Comparison of ENCODE assay signal across 2 cellular contexts in the genomic region with DNA sequence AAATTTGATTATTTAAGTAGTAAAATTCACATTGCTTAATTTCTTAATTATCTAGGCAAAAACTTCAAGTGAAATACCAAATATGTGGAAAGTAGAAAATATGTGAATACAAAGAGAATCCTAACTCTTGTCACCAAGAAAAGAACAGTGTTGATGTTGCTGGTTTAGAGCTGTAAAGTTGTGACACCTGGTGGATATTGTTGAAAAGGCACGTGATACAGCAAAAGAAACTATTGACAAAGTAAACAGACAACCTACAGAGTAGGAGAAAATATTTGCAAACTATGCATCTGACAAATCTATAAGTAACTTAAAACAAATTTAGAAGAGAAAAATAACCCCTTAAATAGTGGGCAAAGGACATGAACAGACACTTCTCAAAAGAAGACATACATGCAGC.
TF ChIP-seq lines count a peak whose summit lies in the region.

No MANE protein-coding gene starts in this region.

TF ChIP-seq in GM12878, 131 proteins besides CTCF, POLR2A, EP300 and RAD21:
- TF ChIP-seq BHLHE40 (IDR thresholded peaks at IDR 0.05; ENCODE audit: borderline replicate concordance in 1 of 2, low read depth in 2 of 2, low read length in 1 of 2) (0 out of 4 replicates have a peak, but pooled peaks of 1 of the 2 experiments have one; percentile 21), RAD51 (IDR thresholded peaks at IDR 0.05) (0 out of 2 replicates have a peak, but pooled peaks have one; percentile 23), SP1 (IDR thresholded peaks at IDR 0.05; ENCODE audit: low read depth, low read length) (no peak), SUZ12 (IDR thresholded peaks at IDR 0.05; ENCODE audit: unreplicated experiment) (no peak), SMC3 (IDR thresholded peaks at IDR 0.05; ENCODE audit: borderline replicate concordance, low read length) (peak; percentile 53; the same call in 1 of the 2 replicates), POLR2AphosphoS5 (IDR thresholded peaks at IDR 0.05; ENCODE audit: low read length) (no peak), TCF12 (IDR thresholded peaks at IDR 0.05; ENCODE audit: low read depth, low read length) (no peak), CREM (IDR thresholded peaks at IDR 0.05; ENCODE audit: low read depth) (no peak), RFX5 (IDR thresholded peaks at IDR 0.05; ENCODE audit: low read depth, low read length) (no peak), HCFC1 (IDR thresholded peaks at IDR 0.05; ENCODE audit: low read length) (no peak), ZSCAN29 (IDR thresholded peaks at IDR 0.05) (no peak), HDGF (IDR thresholded peaks at IDR 0.05) (no peak), SREBF2 (IDR thresholded peaks at IDR 0.05; ENCODE audit: low read length) (no peak)
- TF ChIP-seq, protein P1, sequence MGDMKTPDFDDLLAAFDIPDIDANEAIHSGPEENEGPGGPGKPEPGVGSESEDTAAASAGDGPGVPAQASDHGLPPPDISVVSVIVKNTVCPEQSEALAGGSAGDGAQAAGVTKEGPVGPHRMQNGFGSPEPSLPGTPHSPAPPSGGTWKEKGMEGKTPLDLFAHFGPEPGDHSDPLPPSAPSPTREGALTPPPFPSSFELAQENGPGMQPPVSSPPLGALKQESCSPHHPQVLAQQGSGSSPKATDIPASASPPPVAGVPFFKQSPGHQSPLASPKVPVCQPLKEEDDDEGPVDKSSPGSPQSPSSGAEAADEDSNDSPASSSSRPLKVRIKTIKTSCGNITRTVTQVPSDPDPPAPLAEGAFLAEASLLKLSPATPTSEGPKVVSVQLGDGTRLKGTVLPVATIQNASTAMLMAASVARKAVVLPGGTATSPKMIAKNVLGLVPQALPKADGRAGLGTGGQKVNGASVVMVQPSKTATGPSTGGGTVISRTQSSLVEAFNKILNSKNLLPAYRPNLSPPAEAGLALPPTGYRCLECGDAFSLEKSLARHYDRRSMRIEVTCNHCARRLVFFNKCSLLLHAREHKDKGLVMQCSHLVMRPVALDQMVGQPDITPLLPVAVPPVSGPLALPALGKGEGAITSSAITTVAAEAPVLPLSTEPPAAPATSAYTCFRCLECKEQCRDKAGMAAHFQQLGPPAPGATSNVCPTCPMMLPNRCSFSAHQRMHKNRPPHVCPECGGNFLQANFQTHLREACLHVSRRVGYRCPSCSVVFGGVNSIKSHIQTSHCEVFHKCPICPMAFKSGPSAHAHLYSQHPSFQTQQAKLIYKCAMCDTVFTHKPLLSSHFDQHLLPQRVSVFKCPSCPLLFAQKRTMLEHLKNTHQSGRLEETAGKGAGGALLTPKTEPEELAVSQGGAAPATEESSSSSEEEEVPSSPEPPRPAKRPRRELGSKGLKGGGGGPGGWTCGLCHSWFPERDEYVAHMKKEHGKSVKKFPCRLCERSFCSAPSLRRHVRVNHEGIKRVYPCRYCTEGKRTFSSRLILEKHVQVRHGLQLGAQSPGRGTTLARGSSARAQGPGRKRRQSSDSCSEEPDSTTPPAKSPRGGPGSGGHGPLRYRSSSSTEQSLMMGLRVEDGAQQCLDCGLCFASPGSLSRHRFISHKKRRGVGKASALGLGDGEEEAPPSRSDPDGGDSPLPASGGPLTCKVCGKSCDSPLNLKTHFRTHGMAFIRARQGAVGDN (IDR thresholded peaks at IDR 0.05) = no peak

TF ChIP-seq in HEK293T, 16 proteins besides CTCF, POLR2A, EP300 and RAD21:
- no peak for TF ChIP-seq ELF4 (IDR thresholded peaks at IDR 0.05)
- TF ChIP-seq SUZ12 (IDR thresholded peaks at IDR 0.05) = no peak
- TF ChIP-seq SP1 (IDR thresholded peaks at IDR 0.05) = no peak
- TF ChIP-seq L3MBTL2 (conservative IDR thresholded peaks at IDR 0.05) = no peak
- no peak for TF ChIP-seq HDGF (IDR thresholded peaks at IDR 0.05; ENCODE audit: borderline replicate concordance)
- no peak for TF ChIP-seq NFRKB (IDR thresholded peaks at IDR 0.05)
- no peak for TF ChIP-seq FOXM1 (IDR thresholded peaks at IDR 0.05; ENCODE audit: borderline replicate concordance)
- TF ChIP-seq, protein P2, sequence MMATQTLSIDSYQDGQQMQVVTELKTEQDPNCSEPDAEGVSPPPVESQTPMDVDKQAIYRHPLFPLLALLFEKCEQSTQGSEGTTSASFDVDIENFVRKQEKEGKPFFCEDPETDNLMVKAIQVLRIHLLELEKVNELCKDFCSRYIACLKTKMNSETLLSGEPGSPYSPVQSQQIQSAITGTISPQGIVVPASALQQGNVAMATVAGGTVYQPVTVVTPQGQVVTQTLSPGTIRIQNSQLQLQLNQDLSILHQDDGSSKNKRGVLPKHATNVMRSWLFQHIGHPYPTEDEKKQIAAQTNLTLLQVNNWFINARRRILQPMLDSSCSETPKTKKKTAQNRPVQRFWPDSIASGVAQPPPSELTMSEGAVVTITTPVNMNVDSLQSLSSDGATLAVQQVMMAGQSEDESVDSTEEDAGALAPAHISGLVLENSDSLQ (IDR thresholded peaks at IDR 0.05) = no peak
- TF ChIP-seq CTBP1 (IDR thresholded peaks at IDR 0.05; ENCODE audit: borderline replicate concordance) = no peak
- no peak for TF ChIP-seq LEF1 (IDR thresholded peaks at IDR 0.05; ENCODE audit: borderline replicate concordance)
